ENCODE assay signal across 19 cellular contexts in the genomic region with DNA sequence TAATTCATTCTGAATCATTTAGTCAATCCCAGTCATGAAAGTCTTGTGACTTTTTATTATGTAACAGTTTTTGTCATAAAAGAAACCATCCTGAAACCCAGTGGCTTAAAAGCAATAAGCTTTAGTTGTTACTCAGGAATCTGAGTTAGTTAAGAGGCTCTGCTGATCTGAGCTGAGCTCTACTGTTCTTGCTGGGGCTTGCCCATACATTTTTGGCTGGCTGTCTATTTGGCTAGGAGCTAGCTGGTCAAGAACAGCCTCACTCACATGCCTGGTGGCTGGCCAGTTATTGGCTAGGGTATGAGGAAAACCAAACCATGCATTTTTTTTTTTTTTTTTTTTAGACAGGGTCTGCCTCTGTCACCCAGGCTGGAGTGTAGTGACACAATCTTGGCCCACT. TPM values are rescaled to one million over a fixed set of nuclear protein-coding genes. Genes with fewer than 3 reads are reported as not detected.
"Had no signal": no experiment of that assay in that cellular context is flagged by ENCODE, and none has a peak within 500 bp of the region (broad histone marks: within the 10 kb centered on the region; RNA-seq: fewer than 3 reads in every experiment).

No MANE protein-coding gene starts in this region.

- H3K9me3 ChIP-seq: lower lobe of right lung, neutrophil, right lobe of liver, thoracic aorta, upper lobe of left lung had no signal

- H3K4me3 ChIP-seq: lower lobe of right lung, right lobe of liver, smooth muscle cell, thoracic aorta, upper lobe of left lung had no signal

- H3K4me1 ChIP-seq: parathyroid adenoma had no signal

- H3K27ac ChIP-seq: lower lobe of right lung, neutrophil, parathyroid adenoma, right lobe of liver, thoracic aorta, upper lobe of left lung, WERI-Rb-1 had no signal

- DNase-seq: activated CD4-positive, alpha-beta T cell treated with anti-CD3 and anti-CD28 coated beads, Interleukin-2, amount 50 U/mL, for 48 hours; activated gamma-delta T cell treated with Interleukin-2 at 50 U/mL for 16 hours; endodermal cell; erythroblast; foreskin melanocyte; lower lobe of right lung; right lobe of liver; stimulated activated CD4-positive, alpha-beta T cell treated with anti-CD3 and anti-CD28 coated beads, Interleukin-4, amount 100 ng/mL, for 24 hours; upper lobe of left lung; WERI-Rb-1 had no signal

- H3K36me3 ChIP-seq: lower lobe of right lung, neutrophil, right lobe of liver, thoracic aorta, upper lobe of left lung, WERI-Rb-1 had no signal

RNA-seq across cellular contexts. Expression of a gene that starts 10.6 kb away (rescaled TPM):
- total RNA-seq: activated naive CD4-positive, alpha-beta T cell treated with anti-CD3 and anti-CD28 coated beads, Interleukin-2, amount 50 U/mL, for 72 hours; activated T-helper 1 cell treated with anti-CD3 and anti-CD28 coated beads, Interleukin-12 subunit alpha, Interleukin-12 subunit beta, Interleukin-2, Interleukin-4 antibody, amounts not matched to agents 30 ng/mL and 10 ng/mL and 1 ng/mL, durations not matched to agents 14 hours and 24 hours and 36 hours; natural killer cell treated with Interleukin-12 subunit alpha and Interleukin-12 subunit beta and Interleukin-15 and Interleukin-18, amount 100 ng/mL, for 72 hours; T-helper 2 cell treated with Interferon-gamma antibody and Interleukin-4, amounts not matched to agents 100 ng/mL and 5 ng/mL, for 36 hours had no signal
- polyA plus RNA-seq: keratinocyte had no signal
